30 cellular contexts compared by ENCODE assay signal in genomic region chr3:55852326-55852725, GRCh38.
DNase-seq lines count a peak whose midpoint lies in the region; ATAC-seq and TF ChIP-seq lines count a peak whose summit lies in the region.
"Had no signal": no experiment of that assay in that cellular context is flagged by ENCODE, and none has a peak within 500 bp of the region (broad histone marks: within the 10 kb centered on the region; RNA-seq: fewer than 3 reads in every experiment).

No MANE protein-coding gene starts in this region.

- H3K27me3 Mint-ChIP-seq in CD4-positive, alpha-beta memory T cell: peaks cover 0 to 3% of the 10 kb centered on the region in 2 donors
- H3K27me3 Mint-ChIP-seq: B cell; CD4-positive, CD25-positive, alpha-beta regulatory T cell had no signal

- H4K8ac ChIP-seq in trophoblast cell (ENCODE audit: low read depth, low read length): no peak overlapping the region

- peak overlapping the region; percentile 55 for H3K4me2 ChIP-seq in OCI-LY3 (ENCODE audit: low read length)
- H3K4me2 ChIP-seq in trophoblast cell (ENCODE audit: low read length): no peak overlapping the region
- H3K4me2 ChIP-seq: A549; BLaER1; BLaER1 treated with 17β-estradiol and CSF1 and Interleukin-3, amounts not matched to agents 10 nM and 100 nM had no signal

- POLR2A ChIA-PET in CD4-positive, alpha-beta memory T cell (lab: Charles Lee; ENCODE audit: partially characterized antibody): no interaction called here

- H3K14ac ChIP-seq in trophoblast cell (ENCODE audit: low read length): no peak overlapping the region

- H2BK120ac ChIP-seq in trophoblast cell (ENCODE audit: insufficient read depth, low read length, poor library complexity): no peak overlapping the region

- no peak overlapping the region for H2AK5ac ChIP-seq in trophoblast cell (ENCODE audit: low read length)

- H3K9me3 Mint-ChIP-seq in CD4-positive, alpha-beta memory T cell: peaks cover 0 to 3% (median under 1%) of the 10 kb centered on the region in 8 donors
- H3K9me3 Mint-ChIP-seq: CD4-positive, alpha-beta T cell had no signal

- no peak overlapping the region for H3K4me3 Mint-ChIP-seq in CD4-positive, alpha-beta memory T cell
- H3K4me3 Mint-ChIP-seq: B cell; CD14-positive monocyte; CD4-positive, alpha-beta T cell; CD4-positive, CD25-positive, alpha-beta regulatory T cell; CD8-positive, alpha-beta memory T cell; CD8-positive, alpha-beta T cell had no signal

- H3K27ac ChIP-seq in OCI-LY3 (ENCODE audit: low read length) (no peak overlapping the region), trophoblast cell (ENCODE audit: low read depth, low read length) (no peak overlapping the region)
- H3K27ac ChIP-seq in CD4-positive, alpha-beta memory T cell (ENCODE audit: low read depth, low read length): no peak overlapping the region
- H3K27ac ChIP-seq: 22Rv1; A549; BLaER1; BLaER1 treated with 17β-estradiol and CSF1 and Interleukin-3, amounts not matched to agents 10 nM and 100 nM; C4-2B had no signal

- CTCF ChIA-PET in CD4-positive, alpha-beta memory T cell (lab: Charles Lee; ENCODE audit: partially characterized antibody): no interaction called here

- no peak overlapping the region for H3K27ac Mint-ChIP-seq in CD4-positive, alpha-beta memory T cell
- H3K27ac Mint-ChIP-seq: B cell; CD14-positive monocyte; CD4-positive, alpha-beta T cell; CD4-positive, CD25-positive, alpha-beta regulatory T cell; CD8-positive, alpha-beta memory T cell; CD8-positive, alpha-beta T cell had no signal

- no peak overlapping the region for H2BK12ac ChIP-seq in trophoblast cell (ENCODE audit: low read length)

- H3K4ac ChIP-seq in trophoblast cell (ENCODE audit: low read depth, low read length): no peak overlapping the region

- intact Hi-C loops in CD4-positive, alpha-beta memory T cell (cut with micrococcal nuclease): no loop called here

- no peak overlapping the region for H4K91ac ChIP-seq in trophoblast cell (ENCODE audit: low read depth, low read length)

- H2AFZ ChIP-seq in OCI-LY3 (ENCODE audit: low read depth, low read length) (no peak overlapping the region), trophoblast cell (ENCODE audit: insufficient read depth, low read length, poor library complexity) (no peak overlapping the region)

- H3K4me1 ChIP-seq in OCI-LY3 (ENCODE audit: low read length) (peaks cover 18% of the 10 kb centered on the region), trophoblast cell (ENCODE audit: control insufficient read depth in 1 of 2, insufficient read depth in 2 of 2, low read length in 2 of 2) (peaks cover 0 to 2% of the 10 kb centered on the region in 2 experiments)
- no peaks in the 10 kb centered on the region for H3K4me1 ChIP-seq in CD4-positive, alpha-beta memory T cell (ENCODE audit: insufficient read depth, low read length)
- H3K4me1 ChIP-seq: A549; BE2C; BLaER1; BLaER1 treated with 17β-estradiol and CSF1 and Interleukin-3, amounts not matched to agents 10 nM and 100 nM; Caco-2 had no signal

- H3K36me3 ChIP-seq in OCI-LY3 (replicated peaks; ENCODE audit: low read depth, low read length) (no peaks in the 10 kb centered on the region), trophoblast cell (ENCODE audit: control insufficient read depth in 1 of 2, insufficient read depth in 2 of 2, low read length in 2 of 2) (no peaks in the 10 kb centered on the region)
- no peaks in the 10 kb centered on the region for H3K36me3 ChIP-seq in CD4-positive, alpha-beta memory T cell (ENCODE audit: insufficient read depth, low read length)
- H3K36me3 ChIP-seq: BE2C; BLaER1; BLaER1 treated with 17β-estradiol and CSF1 and Interleukin-3, amounts not matched to agents 10 nM and 100 nM had no signal

- H3K9me3 ChIP-seq in OCI-LY3 (ENCODE audit: insufficient read depth, low read length) (no peaks in the 10 kb centered on the region), trophoblast cell (ENCODE audit: insufficient read depth, low read depth, low read length) (no peaks in the 10 kb centered on the region)
- no peaks in the 10 kb centered on the region for H3K9me3 ChIP-seq in CD4-positive, alpha-beta memory T cell (ENCODE audit: control insufficient read depth in 1 of 2, low read length in 2 of 2)
- H3K9me3 ChIP-seq: A549; BE2C; BLaER1; BLaER1 treated with 17β-estradiol and CSF1 and Interleukin-3, amounts not matched to agents 10 nM and 100 nM; Caco-2 had no signal

- no CpG with 5 or more reads among the region's 2 CpGs for WGBS in trophoblast cell (ENCODE audit: extremely low coverage, insufficient coverage, insufficient read length)

- no peaks in the 10 kb centered on the region for H3K79me2 ChIP-seq in OCI-LY3 (ENCODE audit: low read length)
- H3K79me2 ChIP-seq in trophoblast cell (ENCODE audit: control insufficient read depth, insufficient read depth, low read length, poor library complexity): no peaks in the 10 kb centered on the region

- H3K23ac ChIP-seq in trophoblast cell (ENCODE audit: low read length): no peak overlapping the region

- ATAC-seq in HG03565 (IDR thresholded peaks at IDR 0.05; ENCODE audit: unreplicated experiment): no peak
- ATAC-seq: A549; CD8-positive, alpha-beta T cell had no signal

- no peak overlapping the region for H4K12ac ChIP-seq in trophoblast cell (ENCODE audit: low read depth, low read length)

- H3K4me3 ChIP-seq in OCI-LY3 (ENCODE audit: low read length): no peak overlapping the region
- H3K4me3 ChIP-seq in trophoblast cell (ENCODE audit: low read depth, low read length): no peak overlapping the region
- no peak overlapping the region for H3K4me3 ChIP-seq in CD4-positive, alpha-beta memory T cell (ENCODE audit: low read length in 2 of 2)
- H3K4me3 ChIP-seq: A549; BLaER1; BLaER1 treated with 17β-estradiol and CSF1 and Interleukin-3, amounts not matched to agents 10 nM and 100 nM had no signal

- no peaks in the 10 kb centered on the region for H3K4me1 Mint-ChIP-seq in CD4-positive, alpha-beta memory T cell
- H3K4me1 Mint-ChIP-seq: B cell; CD14-positive monocyte; CD4-positive, CD25-positive, alpha-beta regulatory T cell; CD8-positive, alpha-beta memory T cell had no signal

- no peak for TF ChIP-seq CTCF in OCI-LY3 (IDR thresholded peaks at IDR 0.05; ENCODE audit: low read depth, low read length)

- H4K20me1 ChIP-seq in OCI-LY3 (ENCODE audit: insufficient read depth, low read length): no peaks in the 10 kb centered on the region
- H4K20me1 ChIP-seq: BLaER1; BLaER1 treated with 17β-estradiol and CSF1 and Interleukin-3, amounts not matched to agents 10 nM and 100 nM had no signal

- no peaks in the 10 kb centered on the region for H3K27me3 ChIP-seq in OCI-LY3 (ENCODE audit: low read depth, low read length)
- no peaks in the 10 kb centered on the region for H3K27me3 ChIP-seq in trophoblast cell (ENCODE audit: insufficient read depth, low read length)
- no peaks in the 10 kb centered on the region for H3K27me3 ChIP-seq in CD4-positive, alpha-beta memory T cell (ENCODE audit: insufficient read depth, low read length)
- H3K27me3 ChIP-seq: BE2C; BLaER1; BLaER1 treated with 17β-estradiol and CSF1 and Interleukin-3, amounts not matched to agents 10 nM and 100 nM had no signal

- no peak overlapping the region for H2BK5ac ChIP-seq in trophoblast cell (ENCODE audit: low read depth, low read length, poor library complexity)

- peak; percentile 51 to 85 for DNase-seq in trophoblast cell
- DNase-seq in CD4-positive, alpha-beta memory T cell: no peak
- DNase-seq: 8988T; ACHN; AML-193; BE2C; C1 segment of cervical spinal cord; Caco-2; Calu3; CD4-positive, alpha-beta T cell; CD4-positive, CD25-positive, alpha-beta regulatory T cell; CD8-positive, alpha-beta memory T cell; CD8-positive, alpha-beta T cell; COR-L47; DMS 273 treated with DMSO at 0.1 percent for 48 hours; DMS153; DMS53; DMS79; DMS79 treated with DMSO at 0.1 percent for 48 hours; DND-41; EL had no signal

- no peaks in the 10 kb centered on the region for H3K79me1 ChIP-seq in trophoblast cell (ENCODE audit: low read length)

- H3K9ac ChIP-seq in OCI-LY3 (ENCODE audit: low read length) (no peak overlapping the region), trophoblast cell (ENCODE audit: low read length) (no peak overlapping the region)
- H3K9ac ChIP-seq: BLaER1; BLaER1 treated with 17β-estradiol and CSF1 and Interleukin-3, amounts not matched to agents 10 nM and 100 nM had no signal

- no peak overlapping the region for H3K18ac ChIP-seq in trophoblast cell (ENCODE audit: low read length)

- H3K36me3 Mint-ChIP-seq in CD4-positive, alpha-beta memory T cell: no peaks in the 10 kb centered on the region
- H3K36me3 Mint-ChIP-seq: CD14-positive monocyte; CD4-positive, CD25-positive, alpha-beta regulatory T cell; CD8-positive, alpha-beta memory T cell; CD8-positive, alpha-beta T cell had no signal

Comparison
In these comparisons a context has a peak if more than half of its experiments do, and no peak if none do; other contexts are left out.
1. DNase-seq: peak in trophoblast cell (2 of 2); none in CD4-positive, alpha-beta memory T cell (0 of 5).